1 cellular context compared by ENCODE assay signal in the genomic region with DNA sequence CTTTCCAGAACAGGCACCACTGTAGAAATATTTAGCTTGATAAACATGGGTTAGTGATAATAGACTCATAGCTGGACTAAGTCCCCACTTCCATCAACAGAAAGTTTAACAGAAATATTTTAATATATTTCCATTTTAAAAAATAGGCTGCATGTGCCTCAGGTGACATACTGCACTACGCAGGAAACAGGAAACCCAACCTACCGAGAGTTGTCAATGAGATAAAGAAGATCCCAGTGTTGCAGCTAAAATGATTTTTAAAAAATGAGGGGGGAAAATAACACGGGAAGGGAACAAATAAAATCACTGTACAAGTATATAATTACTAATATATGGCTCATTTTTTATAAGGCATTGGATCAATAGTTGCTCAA.
TF ChIP-seq lines count a peak whose summit lies in the region.

No MANE protein-coding gene starts in this region.

TF ChIP-seq in SK-N-SH treated with all-trans-retinoic acid at 6 μM for 48 hours, 23 proteins besides CTCF, POLR2A, EP300 and RAD21 (continued from another document):
- TF ChIP-seq, protein P1, sequence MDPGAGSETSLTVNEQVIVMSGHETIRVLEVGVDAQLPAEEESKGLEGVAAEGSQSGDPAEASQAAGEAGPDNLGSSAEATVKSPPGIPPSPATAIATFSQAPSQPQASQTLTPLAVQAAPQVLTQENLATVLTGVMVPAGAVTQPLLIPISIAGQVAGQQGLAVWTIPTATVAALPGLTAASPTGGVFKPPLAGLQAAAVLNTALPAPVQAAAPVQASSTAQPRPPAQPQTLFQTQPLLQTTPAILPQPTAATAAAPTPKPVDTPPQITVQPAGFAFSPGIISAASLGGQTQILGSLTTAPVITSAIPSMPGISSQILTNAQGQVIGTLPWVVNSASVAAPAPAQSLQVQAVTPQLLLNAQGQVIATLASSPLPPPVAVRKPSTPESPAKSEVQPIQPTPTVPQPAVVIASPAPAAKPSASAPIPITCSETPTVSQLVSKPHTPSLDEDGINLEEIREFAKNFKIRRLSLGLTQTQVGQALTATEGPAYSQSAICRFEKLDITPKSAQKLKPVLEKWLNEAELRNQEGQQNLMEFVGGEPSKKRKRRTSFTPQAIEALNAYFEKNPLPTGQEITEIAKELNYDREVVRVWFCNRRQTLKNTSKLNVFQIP (CRISPR knock-in tag; IDR thresholded peaks at IDR 0.05; ENCODE audit: borderline replicate concordance, low read depth) = no peak; the same call in 1 of the 2 replicates
- no peak for TF ChIP-seq BACH2 (CRISPR knock-in tag; IDR thresholded peaks at IDR 0.05; ENCODE audit: borderline replicate concordance)
- no peak for TF ChIP-seq OSR1 (CRISPR knock-in tag; IDR thresholded peaks at IDR 0.05)
